ENCODE assay signal across 21 cellular contexts in genomic region chr1:246790364-246790763, GRCh38.
"Had no signal": no experiment of that assay in that cellular context is flagged by ENCODE, and none has a peak within 500 bp of the region (broad histone marks: within the 10 kb centered on the region; RNA-seq: fewer than 3 reads in every experiment).

No MANE protein-coding gene starts in this region.

- H3K27ac ChIP-seq: colonic mucosa, hepatocyte, spleen, tibial artery, upper lobe of left lung, uterus had no signal

- H3K4me3 Mint-ChIP-seq: natural killer cell treated with Interleukin-12 subunit alpha and Interleukin-12 subunit beta and Interleukin-15 and Interleukin-18, amount 100 ng/mL, for 72 hours; stimulated activated naive B cell treated with anti-CD40 and anti-IgM and Interleukin-4, amounts not matched to agents 10 μg/mL and 1 μg/mL and 100 μg/mL, for 72 hours had no signal

- H2AFZ ChIP-seq: hepatocyte had no signal

- H3K36me3 Mint-ChIP-seq: natural killer cell treated with Interleukin-12 subunit alpha and Interleukin-12 subunit beta and Interleukin-15 and Interleukin-18, amount 100 ng/mL, for 72 hours had no signal

- H3K4me2 ChIP-seq: hepatocyte had no signal

- DNase-seq: colonic mucosa; dermis blood vessel endothelial cell; erythroblast; foreskin melanocyte; head of caudate nucleus; left colon; left ventricle myocardium superior; mesenchymal stem cell; midbrain; spleen; stimulated activated CD4-positive, alpha-beta T cell treated with anti-CD3 and anti-CD28 coated beads, Interleukin-15, amount 100 ng/mL, for 24 hours; stimulated activated CD4-positive, alpha-beta T cell treated with anti-CD3 and anti-CD28 coated beads, Interleukin-1b, Interleukin-23, amount 100 ng/mL, for 48 hours; stimulated activated CD4-positive, alpha-beta T cell treated with anti-CD3 and anti-CD28 coated beads, Interleukin-4, amount 100 ng/mL, for 24 hours; stimulated activated naive B cell treated with anti-CD40 and anti-IgM and Interleukin-4, amounts not matched to agents 10 μg/mL and 1 μg/mL and 100 μg/mL, for 72 hours; uterus had no signal

- H3K4me1 Mint-ChIP-seq: stimulated activated naive B cell treated with anti-CD40 and anti-IgM and Interleukin-4, amounts not matched to agents 10 μg/mL and 1 μg/mL and 100 μg/mL, for 72 hours had no signal

- H3K36me3 ChIP-seq: colonic mucosa, spleen, tibial artery, upper lobe of left lung, uterus had no signal

- H3K27me3 ChIP-seq: colonic mucosa, hepatocyte, upper lobe of left lung, uterus had no signal

- ATAC-seq: left colon; left ventricle myocardium superior; natural killer cell treated with Interleukin-12 subunit alpha and Interleukin-12 subunit beta and Interleukin-15 and Interleukin-18, amount 100 ng/mL, for 72 hours; sciatic nerve; stimulated activated naive B cell treated with anti-CD40 and anti-IgM and Interleukin-4, amounts not matched to agents 10 μg/mL and 1 μg/mL and 100 μg/mL, for 72 hours had no signal

- H3K9me3 Mint-ChIP-seq: natural killer cell treated with Interleukin-12 subunit alpha and Interleukin-12 subunit beta and Interleukin-15 and Interleukin-18, amount 100 ng/mL, for 72 hours had no signal

- H3K4me3 ChIP-seq: colonic mucosa, hepatocyte, lung, spleen, tibial artery, upper lobe of left lung, uterus had no signal

- H3K9me3 ChIP-seq: colonic mucosa, spleen, tibial artery, upper lobe of left lung, uterus had no signal

- H3K27ac Mint-ChIP-seq: natural killer cell treated with Interleukin-12 subunit alpha and Interleukin-12 subunit beta and Interleukin-15 and Interleukin-18, amount 100 ng/mL, for 72 hours; stimulated activated naive B cell treated with anti-CD40 and anti-IgM and Interleukin-4, amounts not matched to agents 10 μg/mL and 1 μg/mL and 100 μg/mL, for 72 hours had no signal

- H3K79me2 ChIP-seq: hepatocyte had no signal
